8 cellular contexts compared by ENCODE assay signal in genomic region chr1:209989525-209989924, GRCh38. TPM values are rescaled to one million over a fixed set of nuclear protein-coding genes. Genes with fewer than 3 reads are reported as not detected.
A peak's percentile ranks its signal among the peaks of the same experiment; 100 is the strongest.
DNase-seq lines count a peak whose midpoint lies in the region; ATAC-seq and TF ChIP-seq lines count a peak whose summit lies in the region.

No MANE protein-coding gene starts in this region.

- WGBS in spleen, 5 donors: 27 to 47% (median 38%) methylated on average over 3 of the region's 3 CpGs

- peak; percentile 56 for TF ChIP-seq CTCF in C4-2B (conservative IDR thresholded peaks at IDR 0.05)
- peak; percentile 36 for TF ChIP-seq CTCF in RWPE1 (conservative IDR thresholded peaks at IDR 0.05; ENCODE audit: low read depth)
- peak in 1 of 11 experiments; percentile 18 for TF ChIP-seq CTCF in spleen (IDR thresholded peaks at IDR 0.05 in 8 of 11, conservative IDR thresholded peaks at IDR 0.05 in 3 of 11)

- no peak for TF ChIP-seq POLR2A in spleen (IDR thresholded peaks at IDR 0.05)

- peak; percentile 26 for DNase-seq in RWPE1 (ENCODE audit: low spot score)
- DNase-seq in hepatic stellate cell (ENCODE audit: low spot score): peak; percentile 2
- DNase-seq in activated CD4-positive, CD25-positive, alpha-beta regulatory T cell treated with anti-CD3 and anti-CD28 coated beads, Interleukin-2, amount 50 U/mL, for 72 hours: no peak
- no peak for DNase-seq in NK-92 (lab: John Stamatoyannopoulos, UW; ENCODE audit: unreplicated experiment)
- DNase-seq in substantia nigra (lab: John Stamatoyannopoulos, UW): no peak
- DNase-seq in spleen: no peak

- no peaks in the 10 kb centered on the region for H3K36me3 ChIP-seq in spleen

- peaks cover 0 to 26% (median 0%) of the 10 kb centered on the region in 7 donors for H3K27me3 ChIP-seq in spleen (replicated peaks in 1 of 7)

- CTCF ChIA-PET in RWPE1 (lab: Yijun Ruan, JAX): interaction anchor here (0.7 to 3.2 kb wide), 3 partner anchors 130 to 206 kb away, joined by 3 to 26 read pairs (median 4); no protein-coding TSS in a partner anchor

- H3K27ac ChIP-seq in C4-2B (no peak overlapping the region), RWPE1 (no peak overlapping the region), substantia nigra (ENCODE audit: low read depth, low read length, poor library complexity, severe bottlenecking) (no peak overlapping the region), spleen (no peak overlapping the region)

- POLR2A ChIA-PET in RWPE1 (lab: Yijun Ruan, JAX; ENCODE audit: low non-redundant PET): no interaction called here

- peaks cover 0 to 17% (median 11%) of the 10 kb centered on the region in 8 donors for H3K9me3 ChIP-seq in spleen

- intact Hi-C loops in spleen (cut with DNase I; ENCODE audit: low total_unique reads): loop anchor here (10.0 kb wide), 1 partner anchor 125 kb away; no protein-coding TSS in a partner anchor

- H3K4me1 ChIP-seq in spleen: no peaks in the 10 kb centered on the region

- no peak overlapping the region for H3K4me3 ChIP-seq in spleen

- peak; percentile 56 for ATAC-seq in HG03432 (IDR thresholded peaks at IDR 0.05; ENCODE audit: unreplicated experiment)

RNA-seq across cellular contexts. Expression of gene SYT14, which starts 51.5 kb away (rescaled TPM):
- not detected for total RNA-seq in spleen
- polyA plus RNA-seq in spleen: under 1 TPM in 1 of 3 donors, not detected in 2; under 0.01 TPM

Comparison
In these comparisons a context has a peak if more than half of its experiments do, and no peak if none do; other contexts are left out.
1. DNase-seq: peak in RWPE1 (single experiment) and hepatic stellate cell (single experiment); none in activated CD4-positive, CD25-positive, alpha-beta regulatory T cell treated with anti-CD3 and anti-CD28 coated beads, Interleukin-2, amount 50 U/mL, for 72 hours (single experiment), NK-92 (single experiment), substantia nigra (0 of 49) and spleen (single experiment).